In genomic region chr14:50354527-50354926, GRCh38 we compare ENCODE assay signal across 3 cellular contexts.
TF ChIP-seq lines count a peak whose summit lies in the region.

No MANE protein-coding gene starts in this region.

TF ChIP-seq in SK-N-SH treated with all-trans-retinoic acid at 6 μM for 48 hours, 23 proteins besides CTCF, POLR2A, EP300 and RAD21 (continued from another document):
- TF ChIP-seq, protein P1, sequence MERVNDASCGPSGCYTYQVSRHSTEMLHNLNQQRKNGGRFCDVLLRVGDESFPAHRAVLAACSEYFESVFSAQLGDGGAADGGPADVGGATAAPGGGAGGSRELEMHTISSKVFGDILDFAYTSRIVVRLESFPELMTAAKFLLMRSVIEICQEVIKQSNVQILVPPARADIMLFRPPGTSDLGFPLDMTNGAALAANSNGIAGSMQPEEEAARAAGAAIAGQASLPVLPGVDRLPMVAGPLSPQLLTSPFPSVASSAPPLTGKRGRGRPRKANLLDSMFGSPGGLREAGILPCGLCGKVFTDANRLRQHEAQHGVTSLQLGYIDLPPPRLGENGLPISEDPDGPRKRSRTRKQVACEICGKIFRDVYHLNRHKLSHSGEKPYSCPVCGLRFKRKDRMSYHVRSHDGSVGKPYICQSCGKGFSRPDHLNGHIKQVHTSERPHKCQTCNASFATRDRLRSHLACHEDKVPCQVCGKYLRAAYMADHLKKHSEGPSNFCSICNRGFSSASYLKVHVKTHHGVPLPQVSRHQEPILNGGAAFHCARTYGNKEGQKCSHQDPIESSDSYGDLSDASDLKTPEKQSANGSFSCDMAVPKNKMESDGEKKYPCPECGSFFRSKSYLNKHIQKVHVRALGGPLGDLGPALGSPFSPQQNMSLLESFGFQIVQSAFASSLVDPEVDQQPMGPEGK (CRISPR knock-in tag; IDR thresholded peaks at IDR 0.05; ENCODE audit: borderline replicate concordance) = no peak
- TF ChIP-seq TOX (CRISPR knock-in tag; IDR thresholded peaks at IDR 0.05; ENCODE audit: borderline replicate concordance) (no peak), ESRRG (CRISPR knock-in tag; IDR thresholded peaks at IDR 0.05) (no peak)

TF ChIP-seq in SK-N-SH, 30 proteins besides CTCF, POLR2A, EP300 and RAD21 (continued from another document):
- TF ChIP-seq JUND (IDR thresholded peaks at IDR 0.05) = no peak
- TF ChIP-seq, protein P2, sequence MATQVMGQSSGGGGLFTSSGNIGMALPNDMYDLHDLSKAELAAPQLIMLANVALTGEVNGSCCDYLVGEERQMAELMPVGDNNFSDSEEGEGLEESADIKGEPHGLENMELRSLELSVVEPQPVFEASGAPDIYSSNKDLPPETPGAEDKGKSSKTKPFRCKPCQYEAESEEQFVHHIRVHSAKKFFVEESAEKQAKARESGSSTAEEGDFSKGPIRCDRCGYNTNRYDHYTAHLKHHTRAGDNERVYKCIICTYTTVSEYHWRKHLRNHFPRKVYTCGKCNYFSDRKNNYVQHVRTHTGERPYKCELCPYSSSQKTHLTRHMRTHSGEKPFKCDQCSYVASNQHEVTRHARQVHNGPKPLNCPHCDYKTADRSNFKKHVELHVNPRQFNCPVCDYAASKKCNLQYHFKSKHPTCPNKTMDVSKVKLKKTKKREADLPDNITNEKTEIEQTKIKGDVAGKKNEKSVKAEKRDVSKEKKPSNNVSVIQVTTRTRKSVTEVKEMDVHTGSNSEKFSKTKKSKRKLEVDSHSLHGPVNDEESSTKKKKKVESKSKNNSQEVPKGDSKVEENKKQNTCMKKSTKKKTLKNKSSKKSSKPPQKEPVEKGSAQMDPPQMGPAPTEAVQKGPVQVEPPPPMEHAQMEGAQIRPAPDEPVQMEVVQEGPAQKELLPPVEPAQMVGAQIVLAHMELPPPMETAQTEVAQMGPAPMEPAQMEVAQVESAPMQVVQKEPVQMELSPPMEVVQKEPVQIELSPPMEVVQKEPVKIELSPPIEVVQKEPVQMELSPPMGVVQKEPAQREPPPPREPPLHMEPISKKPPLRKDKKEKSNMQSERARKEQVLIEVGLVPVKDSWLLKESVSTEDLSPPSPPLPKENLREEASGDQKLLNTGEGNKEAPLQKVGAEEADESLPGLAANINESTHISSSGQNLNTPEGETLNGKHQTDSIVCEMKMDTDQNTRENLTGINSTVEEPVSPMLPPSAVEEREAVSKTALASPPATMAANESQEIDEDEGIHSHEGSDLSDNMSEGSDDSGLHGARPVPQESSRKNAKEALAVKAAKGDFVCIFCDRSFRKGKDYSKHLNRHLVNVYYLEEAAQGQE (IDR thresholded peaks at IDR 0.05; ENCODE audit: low read depth, low read length) = no peak
- no peak for TF ChIP-seq RCOR1 (IDR thresholded peaks at IDR 0.05; ENCODE audit: low read length)
- no peak for TF ChIP-seq GABPA (IDR thresholded peaks at IDR 0.05; ENCODE audit: low read depth)
- no peak for TF ChIP-seq RFX5 (IDR thresholded peaks at IDR 0.05; ENCODE audit: low read length)
- no peak for TF ChIP-seq YY1 (IDR thresholded peaks at IDR 0.05; ENCODE audit: low read depth)
- TF ChIP-seq, protein P3, sequence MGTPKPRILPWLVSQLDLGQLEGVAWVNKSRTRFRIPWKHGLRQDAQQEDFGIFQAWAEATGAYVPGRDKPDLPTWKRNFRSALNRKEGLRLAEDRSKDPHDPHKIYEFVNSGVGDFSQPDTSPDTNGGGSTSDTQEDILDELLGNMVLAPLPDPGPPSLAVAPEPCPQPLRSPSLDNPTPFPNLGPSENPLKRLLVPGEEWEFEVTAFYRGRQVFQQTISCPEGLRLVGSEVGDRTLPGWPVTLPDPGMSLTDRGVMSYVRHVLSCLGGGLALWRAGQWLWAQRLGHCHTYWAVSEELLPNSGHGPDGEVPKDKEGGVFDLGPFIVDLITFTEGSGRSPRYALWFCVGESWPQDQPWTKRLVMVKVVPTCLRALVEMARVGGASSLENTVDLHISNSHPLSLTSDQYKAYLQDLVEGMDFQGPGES (IDR thresholded peaks at IDR 0.05; ENCODE audit: low read depth, low read length) = no peak
- no peak for TF ChIP-seq MXI1 (IDR thresholded peaks at IDR 0.05; ENCODE audit: low read depth, low read length)
- TF ChIP-seq POLR2AphosphoS5 (IDR thresholded peaks at IDR 0.05; ENCODE audit: low read depth, low read length) = no peak
- TF ChIP-seq, protein P4, sequence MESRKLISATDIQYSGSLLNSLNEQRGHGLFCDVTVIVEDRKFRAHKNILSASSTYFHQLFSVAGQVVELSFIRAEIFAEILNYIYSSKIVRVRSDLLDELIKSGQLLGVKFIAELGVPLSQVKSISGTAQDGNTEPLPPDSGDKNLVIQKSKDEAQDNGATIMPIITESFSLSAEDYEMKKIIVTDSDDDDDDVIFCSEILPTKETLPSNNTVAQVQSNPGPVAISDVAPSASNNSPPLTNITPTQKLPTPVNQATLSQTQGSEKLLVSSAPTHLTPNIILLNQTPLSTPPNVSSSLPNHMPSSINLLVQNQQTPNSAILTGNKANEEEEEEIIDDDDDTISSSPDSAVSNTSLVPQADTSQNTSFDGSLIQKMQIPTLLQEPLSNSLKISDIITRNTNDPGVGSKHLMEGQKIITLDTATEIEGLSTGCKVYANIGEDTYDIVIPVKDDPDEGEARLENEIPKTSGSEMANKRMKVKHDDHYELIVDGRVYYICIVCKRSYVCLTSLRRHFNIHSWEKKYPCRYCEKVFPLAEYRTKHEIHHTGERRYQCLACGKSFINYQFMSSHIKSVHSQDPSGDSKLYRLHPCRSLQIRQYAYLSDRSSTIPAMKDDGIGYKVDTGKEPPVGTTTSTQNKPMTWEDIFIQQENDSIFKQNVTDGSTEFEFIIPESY (IDR thresholded peaks at IDR 0.05; ENCODE audit: borderline replicate concordance, low read depth) = no peak
TF ChIP-seq in SK-N-SH: peak in this region for 0.

TF ChIP-seq in GM23338, 12 proteins besides CTCF, POLR2A, EP300 and RAD21 (continued from another document):
- no peak for TF ChIP-seq EZH2 (IDR thresholded peaks at IDR 0.05; ENCODE audit: low read depth, unreplicated experiment)
- TF ChIP-seq NANOG (IDR thresholded peaks at IDR 0.05; ENCODE audit: borderline replicate concordance) = no peak
- TF ChIP-seq, protein P2 (IDR thresholded peaks at IDR 0.05; ENCODE audit: unreplicated experiment) = no peak
- TF ChIP-seq ZNF331 (CRISPR knock-in tag; IDR thresholded peaks at IDR 0.05; ENCODE audit: low read depth) = no peak
- no peak for TF ChIP-seq ZNF114 (CRISPR knock-in tag; IDR thresholded peaks at IDR 0.05)
- TF ChIP-seq, protein P5, sequence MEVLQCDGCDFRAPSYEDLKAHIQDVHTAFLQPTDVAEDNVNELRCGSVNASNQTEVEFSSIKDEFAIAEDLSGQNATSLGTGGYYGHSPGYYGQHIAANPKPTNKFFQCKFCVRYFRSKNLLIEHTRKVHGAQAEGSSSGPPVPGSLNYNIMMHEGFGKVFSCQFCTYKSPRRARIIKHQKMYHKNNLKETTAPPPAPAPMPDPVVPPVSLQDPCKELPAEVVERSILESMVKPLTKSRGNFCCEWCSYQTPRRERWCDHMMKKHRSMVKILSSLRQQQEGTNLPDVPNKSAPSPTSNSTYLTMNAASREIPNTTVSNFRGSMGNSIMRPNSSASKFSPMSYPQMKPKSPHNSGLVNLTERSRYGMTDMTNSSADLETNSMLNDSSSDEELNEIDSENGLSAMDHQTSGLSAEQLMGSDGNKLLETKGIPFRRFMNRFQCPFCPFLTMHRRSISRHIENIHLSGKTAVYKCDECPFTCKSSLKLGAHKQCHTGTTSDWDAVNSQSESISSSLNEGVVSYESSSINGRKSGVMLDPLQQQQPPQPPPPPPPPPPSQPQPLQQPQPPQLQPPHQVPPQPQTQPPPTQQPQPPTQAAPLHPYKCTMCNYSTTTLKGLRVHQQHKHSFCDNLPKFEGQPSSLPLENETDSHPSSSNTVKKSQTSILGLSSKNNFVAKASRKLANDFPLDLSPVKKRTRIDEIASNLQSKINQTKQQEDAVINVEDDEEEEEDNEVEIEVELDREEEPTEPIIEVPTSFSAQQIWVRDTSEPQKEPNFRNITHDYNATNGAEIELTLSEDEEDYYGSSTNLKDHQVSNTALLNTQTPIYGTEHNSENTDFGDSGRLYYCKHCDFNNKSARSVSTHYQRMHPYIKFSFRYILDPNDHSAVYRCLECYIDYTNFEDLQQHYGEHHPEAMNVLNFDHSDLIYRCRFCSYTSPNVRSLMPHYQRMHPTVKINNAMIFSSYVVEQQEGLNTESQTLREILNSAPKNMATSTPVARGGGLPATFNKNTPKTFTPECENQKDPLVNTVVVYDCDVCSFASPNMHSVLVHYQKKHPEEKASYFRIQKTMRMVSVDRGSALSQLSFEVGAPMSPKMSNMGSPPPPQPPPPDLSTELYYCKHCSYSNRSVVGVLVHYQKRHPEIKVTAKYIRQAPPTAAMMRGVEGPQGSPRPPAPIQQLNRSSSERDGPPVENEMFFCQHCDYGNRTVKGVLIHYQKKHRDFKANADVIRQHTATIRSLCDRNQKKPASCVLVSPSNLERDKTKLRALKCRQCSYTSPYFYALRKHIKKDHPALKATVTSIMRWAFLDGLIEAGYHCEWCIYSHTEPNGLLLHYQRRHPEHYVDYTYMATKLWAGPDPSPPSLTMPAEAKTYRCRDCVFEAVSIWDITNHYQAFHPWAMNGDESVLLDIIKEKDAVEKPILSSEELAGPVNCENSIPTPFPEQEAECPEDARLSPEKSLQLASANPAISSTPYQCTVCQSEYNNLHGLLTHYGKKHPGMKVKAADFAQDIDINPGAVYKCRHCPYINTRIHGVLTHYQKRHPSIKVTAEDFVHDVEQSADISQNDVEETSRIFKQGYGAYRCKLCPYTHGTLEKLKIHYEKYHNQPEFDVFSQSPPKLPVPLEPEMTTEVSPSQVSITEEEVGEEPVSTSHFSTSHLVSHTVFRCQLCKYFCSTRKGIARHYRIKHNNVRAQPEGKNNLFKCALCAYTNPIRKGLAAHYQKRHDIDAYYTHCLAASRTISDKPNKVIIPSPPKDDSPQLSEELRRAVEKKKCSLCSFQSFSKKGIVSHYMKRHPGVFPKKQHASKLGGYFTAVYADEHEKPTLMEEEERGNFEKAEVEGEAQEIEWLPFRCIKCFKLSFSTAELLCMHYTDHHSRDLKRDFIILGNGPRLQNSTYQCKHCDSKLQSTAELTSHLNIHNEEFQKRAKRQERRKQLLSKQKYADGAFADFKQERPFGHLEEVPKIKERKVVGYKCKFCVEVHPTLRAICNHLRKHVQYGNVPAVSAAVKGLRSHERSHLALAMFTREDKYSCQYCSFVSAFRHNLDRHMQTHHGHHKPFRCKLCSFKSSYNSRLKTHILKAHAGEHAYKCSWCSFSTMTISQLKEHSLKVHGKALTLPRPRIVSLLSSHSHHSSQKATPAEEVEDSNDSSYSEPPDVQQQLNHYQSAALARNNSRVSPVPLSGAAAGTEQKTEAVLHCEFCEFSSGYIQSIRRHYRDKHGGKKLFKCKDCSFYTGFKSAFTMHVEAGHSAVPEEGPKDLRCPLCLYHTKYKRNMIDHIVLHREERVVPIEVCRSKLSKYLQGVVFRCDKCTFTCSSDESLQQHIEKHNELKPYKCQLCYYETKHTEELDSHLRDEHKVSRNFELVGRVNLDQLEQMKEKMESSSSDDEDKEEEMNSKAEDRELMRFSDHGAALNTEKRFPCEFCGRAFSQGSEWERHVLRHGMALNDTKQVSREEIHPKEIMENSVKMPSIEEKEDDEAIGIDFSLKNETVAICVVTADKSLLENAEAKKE (CRISPR knock-in tag; IDR thresholded peaks at IDR 0.05) = no peak
